9 cellular contexts compared by ENCODE assay signal in genomic region chr4:143377635-143378099, GRCh38. TPM values are rescaled to one million over a fixed set of nuclear protein-coding genes. Genes with fewer than 3 reads are reported as not detected.
A peak's percentile ranks its signal among the peaks of the same experiment; 100 is the strongest.
DNase-seq lines count a peak whose midpoint lies in the region; ATAC-seq and TF ChIP-seq lines count a peak whose summit lies in the region.
"Had no signal": no experiment of that assay in that cellular context is flagged by ENCODE, and none has a peak within 500 bp of the region (broad histone marks: within the 10 kb centered on the region; RNA-seq: fewer than 3 reads in every experiment).

No MANE protein-coding gene starts in this region.

- peaks cover 97% of the 10 kb centered on the region for H3K4me1 ChIP-seq in OCI-LY7 (ENCODE audit: insufficient read depth, low read length, poor library complexity, severe bottlenecking)
- H3K4me1 ChIP-seq in stomach, result peaks cover 53 to 100% (median 84%) of the 10 kb centered on the region in 4 donors

- H3K36me3 ChIP-seq in OCI-LY7 (ENCODE audit: insufficient read depth, low read length), result no peaks in the 10 kb centered on the region
- no peaks in the 10 kb centered on the region for H3K36me3 ChIP-seq in stomach

- no peak for TF ChIP-seq EP300 in stomach (IDR thresholded peaks at IDR 0.05)

- peaks cover 98% of the 10 kb centered on the region for H3K79me2 ChIP-seq in OCI-LY7 (ENCODE audit: insufficient read depth, low read depth, low read length)

- ATAC-seq in GM19351 (IDR thresholded peaks at IDR 0.05; ENCODE audit: unreplicated experiment), result peak; percentile 66
- peak; percentile 53 for ATAC-seq in HG02938 (IDR thresholded peaks at IDR 0.05; ENCODE audit: unreplicated experiment)
- no peak for ATAC-seq in CD4-positive, alpha-beta T cell (ENCODE audit: poor library complexity)
- ATAC-seq: GM23338 had no signal

- no peaks in the 10 kb centered on the region for H3K27me3 Mint-ChIP-seq in CD4-positive, alpha-beta T cell

- H3K4me3 Mint-ChIP-seq in CD4-positive, alpha-beta T cell, result no peak overlapping the region
- H3K4me3 Mint-ChIP-seq: GM23338 had no signal

- no peaks in the 10 kb centered on the region for H3K9me3 Mint-ChIP-seq in CD4-positive, alpha-beta T cell
- H3K9me3 Mint-ChIP-seq: GM23338 had no signal

- peak; percentile 88 for DNase-seq in OCI-LY7 (ENCODE audit: low spot score)
- DNase-seq in stomach, result no peak
- no peak for DNase-seq in NCI-H2196 (lab: John Stamatoyannopoulos, UW; ENCODE audit: unreplicated experiment)
- no peak for DNase-seq in NCI-H2196 treated with DMSO at 0.1 percent for 48 hours (lab: John Stamatoyannopoulos, UW; ENCODE audit: unreplicated experiment)
- no peak for DNase-seq in CD4-positive, alpha-beta T cell
- no peak for DNase-seq in NCI-H187 (lab: John Stamatoyannopoulos, UW)

- no peaks in the 10 kb centered on the region for H3K27me3 ChIP-seq in stomach
- H3K27me3 ChIP-seq in CD4-positive, alpha-beta T cell (ENCODE audit: control insufficient read depth, insufficient read depth, low read length), result no peaks in the 10 kb centered on the region

- no peaks in the 10 kb centered on the region for H3K9me2 ChIP-seq in OCI-LY7 (ENCODE audit: insufficient read depth, low read length)

- H3K4me1 Mint-ChIP-seq in CD4-positive, alpha-beta T cell (ENCODE audit: low read depth), result no peaks in the 10 kb centered on the region

- BruUV-seq in OCI-LY7 (replicated peaks; lab: Mats Ljungman, UMichigan), result no TSS peak

- CTCF ChIA-PET in OCI-LY7 (lab: Charles Lee; ENCODE audit: unreplicated experiment), result interaction anchor here (1.0 to 2.5 kb wide), 3 partner anchors 12 to 32 kb away, joined by 3 to 14 read pairs (median 3); no protein-coding TSS in a partner anchor
- CTCF ChIA-PET in CD4-positive, alpha-beta T cell (lab: Charles Lee), result no interaction called here

- H3K4me3 ChIP-seq in OCI-LY7 (ENCODE audit: low read depth, low read length, poor library complexity, severe bottlenecking), result peak overlapping the region; percentile 50
- H3K4me3 ChIP-seq in stomach, result no peak overlapping the region
- H3K4me3 ChIP-seq: GM23338 had no signal

- H3K4me2 ChIP-seq in OCI-LY7 (ENCODE audit: low read length), result peak overlapping the region; percentile 68

- H3K27ac ChIP-seq in OCI-LY7 (ENCODE audit: low read depth, low read length, poor library complexity, severe bottlenecking) (peak overlapping the region; percentile 92), stomach (peak overlapping the region in 3 of 5 donors; percentile 53 to 82 (median 73))
- no peak overlapping the region for H3K27ac ChIP-seq in CD4-positive, alpha-beta T cell (ENCODE audit: low read depth, low read length)

- TF ChIP-seq POLR2A in stomach (IDR thresholded peaks at IDR 0.05), result no peak

- TF ChIP-seq CTCF in OCI-LY7 (conservative IDR thresholded peaks at IDR 0.05; ENCODE audit: low read length) (no peak), stomach (IDR thresholded peaks at IDR 0.05) (no peak)
- no peak for TF ChIP-seq CTCF in CD4-positive, alpha-beta T cell (IDR thresholded peaks at IDR 0.05)

- no peaks in the 10 kb centered on the region for H4K20me1 ChIP-seq in OCI-LY7 (ENCODE audit: insufficient read depth, low read length)

- no peaks in the 10 kb centered on the region for H3K36me3 Mint-ChIP-seq in CD4-positive, alpha-beta T cell (ENCODE audit: low read depth)

- no peaks in the 10 kb centered on the region for H3K9me3 ChIP-seq in OCI-LY7 (ENCODE audit: low read length)
- H3K9me3 ChIP-seq in stomach, result no peaks in the 10 kb centered on the region
- no peaks in the 10 kb centered on the region for H3K9me3 ChIP-seq in CD4-positive, alpha-beta T cell (ENCODE audit: control insufficient read depth, low read length)

- no peak overlapping the region for H3K27ac Mint-ChIP-seq in CD4-positive, alpha-beta T cell

- POLR2A ChIA-PET in OCI-LY7 (lab: Charles Lee), result interaction anchor here (0.6 to 14.8 kb wide), 18 partner anchors 7 to 133 kb away, joined by 3 to 364 read pairs (median 16); partner anchors contain the start of gene GAB1
- POLR2A ChIA-PET in CD4-positive, alpha-beta T cell (lab: Charles Lee), result no interaction called here

- intact Hi-C loops in OCI-LY7 (cut with micrococcal nuclease; ENCODE audit: unreplicated experiment) (loop anchor here (1.0 to 5.0 kb wide), 6 partner anchors 14 to 170 kb away; partner anchors contain the start of gene GAB1), stomach (cut with DNase I; ENCODE audit: low total_unique reads) (no loop called here)
- intact Hi-C loops in CD4-positive, alpha-beta T cell (cut with DNase I, micrococcal nuclease), result no loop called here

- WGBS in stomach, 5 donors, result 58 to 69% (median 61%) methylated on average over 7 of the region's 7 CpGs

- no peak overlapping the region; the same call in 1 of the 2 replicates for H2AFZ ChIP-seq in OCI-LY7 (ENCODE audit: low read length)
- H2AFZ ChIP-seq: GM23338 had no signal

RNA-seq across cellular contexts. Expression of gene GAB1, which starts 41.0 kb away (rescaled TPM):
- 42.6 and 43.5 TPM in 2 replicates for total RNA-seq in OCI-LY7 (2014; rRNA removed; shearing (Covaris generic))
- 99.3 and 106 TPM in 2 replicates for total RNA-seq in OCI-LY7 (2022)
- total RNA-seq in stomach, result 100 to 1,000 TPM in 1 of 5 donors, 10 to 100 TPM in 4; 25.1 to 101 (median 60.8) TPM
- 1 to 10 TPM; 3.2 to 4.8 (median 4.3) TPM for polyA plus RNA-seq in stomach
- under 1 TPM; 0.27 to 0.64 TPM for total RNA-seq in CD4-positive, alpha-beta T cell

Comparison
In these comparisons a context has a peak if more than half of its experiments do, and no peak if none do; other contexts are left out.
1. RNA of gene GAB1, which starts 41.0 kb away (total RNA-seq): 42.6 to 106 TPM in OCI-LY7 and 25.1 to 101 TPM in stomach; 0.27 to 0.64 TPM in CD4-positive, alpha-beta T cell; every median in the first group is over 10 times any median in the second.